Comparison of ENCODE assay signal across 8 cellular contexts in the genomic region with DNA sequence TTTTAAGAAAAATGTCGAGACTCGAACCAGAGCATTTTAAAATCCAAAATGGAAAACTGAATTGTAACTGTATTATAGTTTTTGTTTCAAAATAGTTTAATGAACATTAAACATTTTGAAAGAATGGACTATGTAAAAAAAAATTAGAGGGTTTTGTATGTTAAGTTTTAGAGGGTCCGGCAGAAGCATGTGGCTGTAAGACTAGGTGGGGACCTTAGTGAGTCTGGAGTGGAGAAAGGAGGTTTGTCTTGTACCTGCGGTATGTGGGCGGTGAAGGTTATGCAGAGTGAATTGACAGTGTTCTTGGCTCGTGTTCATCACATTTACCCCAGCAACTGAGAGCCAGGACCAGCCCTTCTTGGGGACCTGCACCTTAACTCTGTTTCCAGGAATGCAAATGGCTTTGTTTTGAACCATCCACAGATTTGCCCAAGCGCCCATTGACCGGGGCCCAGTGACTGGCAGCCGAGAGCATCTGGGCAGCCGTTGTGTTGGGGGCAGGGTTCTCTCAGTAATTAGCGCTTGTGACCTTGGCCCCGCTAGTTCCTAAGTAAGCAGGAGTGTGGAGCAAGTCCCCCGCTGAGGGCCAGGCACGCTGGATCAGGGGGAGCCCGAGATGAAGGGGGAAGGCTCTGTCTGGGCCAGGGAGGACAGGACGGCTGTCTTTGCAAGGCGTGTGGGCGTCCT. TPM values are rescaled to one million over a fixed set of nuclear protein-coding genes. Genes with fewer than 3 reads are reported as not detected.
DNase-seq lines count a peak whose midpoint lies in the region; ATAC-seq and TF ChIP-seq lines count a peak whose summit lies in the region.

No MANE protein-coding gene starts in this region.

- no peak for ATAC-seq in activated T-cell treated with anti-CD3 and anti-CD28 coated beads, Interleukin-2, amount 50 U/mL, for 72 hours (replicated peaks in 1 of 2)
- no peak for ATAC-seq in psoas muscle
- ATAC-seq in GM19452 (IDR thresholded peaks at IDR 0.05; ENCODE audit: unreplicated experiment), result no peak
- no peak for ATAC-seq in GM18858 (IDR thresholded peaks at IDR 0.05; ENCODE audit: unreplicated experiment)

- peaks cover 8 to 9% of the 10 kb centered on the region in 2 donors for H3K9me3 Mint-ChIP-seq in activated T-cell treated with anti-CD3 and anti-CD28 coated beads, Interleukin-2, amount 50 U/mL, for 72 hours
- H3K9me3 Mint-ChIP-seq in glutamatergic neuron (ENCODE audit: unreplicated experiment), result peaks cover 35% of the 10 kb centered on the region

- no peaks in the 10 kb centered on the region for H3K27me3 Mint-ChIP-seq in activated T-cell treated with anti-CD3 and anti-CD28 coated beads, Interleukin-2, amount 50 U/mL, for 72 hours (ENCODE audit: low read depth)
- H3K27me3 Mint-ChIP-seq in glutamatergic neuron (ENCODE audit: unreplicated experiment), result peaks cover 31% of the 10 kb centered on the region

- 80 to 84% (median 83%) methylated on average over 18 of the region's 18 CpGs for WGBS in psoas muscle, 3 donors

- H3K4me3 Mint-ChIP-seq in activated T-cell treated with anti-CD3 and anti-CD28 coated beads, Interleukin-2, amount 50 U/mL, for 72 hours, result peak overlapping the region; percentile 80 to 93
- peak overlapping the region; percentile 76 for H3K4me3 Mint-ChIP-seq in glutamatergic neuron (ENCODE audit: unreplicated experiment)

- H3K4me1 Mint-ChIP-seq in activated T-cell treated with anti-CD3 and anti-CD28 coated beads, Interleukin-2, amount 50 U/mL, for 72 hours (ENCODE audit: low read depth), result peaks cover 38% of the 10 kb centered on the region
- H3K4me1 Mint-ChIP-seq in glutamatergic neuron (ENCODE audit: low read depth, unreplicated experiment), result peaks cover 16% of the 10 kb centered on the region

- peaks cover 6% of the 10 kb centered on the region for H3K9me3 ChIP-seq in psoas muscle

- H3K4me3 ChIP-seq in psoas muscle, result peak overlapping the region; percentile 95

- intact Hi-C loops in psoas muscle (cut with DNase I), result loop anchor here in 1 of 2 donors (2.0 to 10.0 kb wide), 3 partner anchors 16 to 978 kb away; no protein-coding TSS in a partner anchor

- H3K36me3 Mint-ChIP-seq in activated T-cell treated with anti-CD3 and anti-CD28 coated beads, Interleukin-2, amount 50 U/mL, for 72 hours (ENCODE audit: insufficient read depth in 2 of 2), result peaks cover 38 to 41% of the 10 kb centered on the region in 2 donors
- peaks cover 13% of the 10 kb centered on the region for H3K36me3 Mint-ChIP-seq in glutamatergic neuron (ENCODE audit: unreplicated experiment)

- peak overlapping the region; percentile 100 for H3K27ac ChIP-seq in psoas muscle

- peaks cover 0 to 8% of the 10 kb centered on the region in 2 donors for H3K36me3 ChIP-seq in psoas muscle (ENCODE audit: insufficient read depth in 1 of 2, low read depth in 1 of 2)

- TF ChIP-seq CTCF in glutamatergic neuron (IDR thresholded peaks at IDR 0.05; ENCODE audit: partially characterized antibody, unreplicated experiment), result no peak
- no peak for TF ChIP-seq CTCF in psoas muscle (IDR thresholded peaks at IDR 0.05)

- H3K4me1 ChIP-seq in psoas muscle, result peaks cover under 1% of the 10 kb centered on the region

- DNase-seq in stimulated activated CD4-positive, alpha-beta T cell treated with anti-CD3 and anti-CD28 coated beads, Interleukin-1b, Interleukin-23, amount 100 ng/mL, for 48 hours, result peak; percentile 60
- DNase-seq in stimulated activated CD4-positive, alpha-beta T cell treated with anti-CD3 and anti-CD28 coated beads, Interleukin-12 subunit alpha, Interleukin-12 subunit beta, amount 100 ng/mL, for 4 hours, result no peak
- DNase-seq in activated T-cell treated with anti-CD3 and anti-CD28 coated beads, Interleukin-2, amount 50 U/mL, for 72 hours, result peak; percentile 59 to 61
- DNase-seq in glutamatergic neuron (peak; percentile 62), psoas muscle (peak; percentile 29 to 68), AG20443 (ENCODE audit: low spot score) (no peak)

- no peaks in the 10 kb centered on the region for H3K27me3 ChIP-seq in psoas muscle (ENCODE audit: insufficient read depth in 3 of 3, low read length in 2 of 3)

- peak overlapping the region; percentile 99 for H3K27ac Mint-ChIP-seq in activated T-cell treated with anti-CD3 and anti-CD28 coated beads, Interleukin-2, amount 50 U/mL, for 72 hours
- H3K27ac Mint-ChIP-seq in glutamatergic neuron (ENCODE audit: unreplicated experiment), result peak overlapping the region; percentile 94

RNA-seq across cellular contexts. Expression of a gene that starts 1.4 kb away (rescaled TPM):
- 100 to 1,000 TPM; 184 to 240 TPM for total RNA-seq in activated T-cell treated with anti-CD3 and anti-CD28 coated beads, Interleukin-2, amount 50 U/mL, for 72 hours
- total RNA-seq in glutamatergic neuron (ENCODE audit: unreplicated experiment), result 88.6 TPM
- total RNA-seq in psoas muscle, result 100 to 1,000 TPM in 3 of 4 donors, 10 to 100 TPM in 1; 30.4 to 296 (median 173) TPM
- polyA plus RNA-seq in psoas muscle, result 100 to 1,000 TPM in 2 of 3 donors, 10 to 100 TPM in 1; 94.1 to 138 (median 109) TPM

Comparison
In these comparisons a context has a peak if more than half of its experiments do, and no peak if none do; other contexts are left out.
1. DNase-seq: peak in stimulated activated CD4-positive, alpha-beta T cell treated with anti-CD3 and anti-CD28 coated beads, Interleukin-1b, Interleukin-23, amount 100 ng/mL, for 48 hours (single experiment), activated T-cell treated with anti-CD3 and anti-CD28 coated beads, Interleukin-2, amount 50 U/mL, for 72 hours (2 of 2), glutamatergic neuron (single experiment) and psoas muscle (2 of 2); none in stimulated activated CD4-positive, alpha-beta T cell treated with anti-CD3 and anti-CD28 coated beads, Interleukin-12 subunit alpha, Interleukin-12 subunit beta, amount 100 ng/mL, for 4 hours (single experiment) and AG20443 (single experiment).